In the genomic region with DNA sequence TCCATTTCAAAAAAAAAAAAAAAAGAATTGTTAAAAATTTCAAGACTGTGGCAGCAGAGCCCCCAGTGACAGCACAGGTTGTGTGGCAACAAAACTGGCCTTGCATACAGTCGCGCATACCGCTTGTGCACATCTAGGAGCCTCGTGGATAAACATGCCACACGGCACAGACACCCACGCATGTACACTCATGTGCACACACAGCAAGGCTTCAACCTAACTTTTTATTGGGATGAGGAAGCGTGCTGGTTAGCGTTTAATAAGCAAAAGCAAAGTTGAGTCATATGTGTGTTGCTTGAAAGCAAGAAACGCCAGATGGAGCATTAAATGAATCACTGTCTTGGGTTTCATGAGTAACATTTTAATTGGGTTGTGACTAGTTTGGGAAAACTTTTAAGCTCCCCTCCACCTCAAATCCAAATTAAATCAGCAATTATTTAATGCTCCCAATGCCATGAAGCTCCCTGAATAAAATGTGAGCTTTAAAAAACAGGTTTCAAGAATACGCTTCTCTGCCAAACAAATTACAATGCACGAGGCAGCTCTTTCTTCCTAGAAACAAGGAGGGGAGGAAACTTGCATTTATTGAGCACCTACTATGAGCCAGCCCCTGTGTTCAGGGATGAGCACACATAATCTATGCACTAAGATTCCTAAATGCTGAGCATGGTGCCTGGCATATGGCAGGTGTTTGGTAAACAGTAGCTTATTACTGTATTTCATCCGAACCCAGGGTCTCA, we compare ENCODE assay signal across 11 cellular contexts. TPM values are rescaled to one million over a fixed set of nuclear protein-coding genes. Genes with fewer than 3 reads are reported as not detected.
DNase-seq lines count a peak whose midpoint lies in the region; ATAC-seq and TF ChIP-seq lines count a peak whose summit lies in the region.
"Had no signal": no experiment of that assay in that cellular context is flagged by ENCODE, and none has a peak within 500 bp of the region (broad histone marks: within the 10 kb centered on the region; RNA-seq: fewer than 3 reads in every experiment).

No MANE protein-coding gene starts in this region.

- DNase-seq in H4 (ENCODE audit: low spot score) (peak; percentile 88), SK-N-SH (no peak), foreskin fibroblast (peak; percentile 95 to 96), stromal cell of bone marrow (ENCODE audit: low read depth) (peak; percentile 97)
- DNase-seq: NCI-H1105, substantia nigra had no signal

- no peak for TF ChIP-seq RAD21 in SK-N-SH (IDR thresholded peaks at IDR 0.05; ENCODE audit: low read length)

- CTCF ChIA-PET in SK-N-SH (lab: Yijun Ruan, JAX): interaction anchor here (1.3 to 1.6 kb wide), 2 partner anchors 10 to 190 kb away, joined by 3 to 6 read pairs; no protein-coding TSS in a partner anchor

- H3K27ac ChIP-seq in SK-N-SH (ENCODE audit: low read depth in 2 of 2, low read length in 1 of 2): peak overlapping the region in 1 of 2 experiments; percentile 97; a peak in 2 of 4 replicates

- WGBS in SK-N-SH (ENCODE audit: low lambda C conversion rate): 38% methylated on average over 12 of the region's 12 CpGs

- H2AFZ ChIP-seq in SK-N-SH (ENCODE audit: low read depth): no peak overlapping the region

- POLR2A ChIA-PET in SK-N-SH (lab: Yijun Ruan, JAX): no interaction called here

- H3K9ac ChIP-seq in SK-N-SH: peak overlapping the region; percentile 42; the same call in 1 of the 2 replicates

- no peaks in the 10 kb centered on the region for H4K20me1 ChIP-seq in SK-N-SH (ENCODE audit: insufficient read depth)

- peak overlapping the region; percentile 53; the same call in 1 of the 2 replicates for H3K4me2 ChIP-seq in SK-N-SH

- H3K9me2 ChIP-seq in SK-N-SH: no peaks in the 10 kb centered on the region

- TF ChIP-seq CTCF in SK-N-SH (IDR thresholded peaks at IDR 0.05) (no peak), foreskin fibroblast (IDR thresholded peaks at IDR 0.05; ENCODE audit: low read depth, low read length) (no peak)

- no peaks in the 10 kb centered on the region for H3K27me3 ChIP-seq in SK-N-SH (ENCODE audit: insufficient read depth)

- ATAC-seq in HG03354 (IDR thresholded peaks at IDR 0.05; ENCODE audit: poor library complexity, severe bottlenecking, unreplicated experiment) (no peak), HG03442 (IDR thresholded peaks at IDR 0.05; ENCODE audit: unreplicated experiment) (no peak), GM21619 (IDR thresholded peaks at IDR 0.05; ENCODE audit: unreplicated experiment) (no peak), GM21723 (IDR thresholded peaks at IDR 0.05; ENCODE audit: unreplicated experiment) (no peak)
- ATAC-seq: right cardiac atrium had no signal

- H3F3A ChIP-seq in SK-N-SH (replicated peaks; ENCODE audit: insufficient read depth): peaks cover 18% of the 10 kb centered on the region

- no peak overlapping the region for H3K4me3 ChIP-seq in SK-N-SH (ENCODE audit: low read depth in 2 of 2, low read length in 1 of 2)
- no peak overlapping the region for H3K4me3 ChIP-seq in foreskin fibroblast (ENCODE audit: low read depth in 1 of 2, low read length in 2 of 2)

- peaks cover 4 to 54% of the 10 kb centered on the region in 2 experiments; a peak in 3 of 4 replicates for H3K4me1 ChIP-seq in SK-N-SH (ENCODE audit: control insufficient read depth in 1 of 2, insufficient read depth in 2 of 2, low read depth in 1 of 2, low read length in 1 of 2)

- H3K9me3 ChIP-seq in SK-N-SH: no peaks in the 10 kb centered on the region

- H3K36me3 ChIP-seq in SK-N-SH (replicated peaks in 1 of 2; ENCODE audit: control insufficient read depth in 1 of 2, insufficient read depth in 2 of 2, low read length in 1 of 2): no peaks in the 10 kb centered on the region

- H3K79me2 ChIP-seq in SK-N-SH (ENCODE audit: insufficient read depth): no peaks in the 10 kb centered on the region

- TF ChIP-seq EP300 in SK-N-SH (IDR thresholded peaks at IDR 0.05; ENCODE audit: borderline replicate concordance in 1 of 2, low read depth in 1 of 2, low read length in 1 of 2): peak in 1 of 2 experiments; percentile 71; a peak in 1 of 4 replicates

TF ChIP-seq in SK-N-SH, 30 proteins besides CTCF, POLR2A, EP300 and RAD21:
- TF ChIP-seq FOSL2 (IDR thresholded peaks at IDR 0.05; ENCODE audit: borderline replicate concordance, low read depth) (peak; percentile 98), TAF1 (IDR thresholded peaks at IDR 0.05; ENCODE audit: borderline replicate concordance, low read depth, low read length) (no peak), TCF12 (IDR thresholded peaks at IDR 0.05) (peak; percentile 88), NRF1 (IDR thresholded peaks at IDR 0.05; ENCODE audit: low read depth, low read length) (no peak), FOXJ3 (CRISPR knock-in tag; IDR thresholded peaks at IDR 0.05) (no peak), NFIC (IDR thresholded peaks at IDR 0.05; ENCODE audit: borderline replicate concordance) (peak; percentile 54; the same call in 1 of the 2 replicates), YY1 (IDR thresholded peaks at IDR 0.05; ENCODE audit: low read depth) (no peak), POLR2AphosphoS5 (IDR thresholded peaks at IDR 0.05; ENCODE audit: low read depth, low read length) (peak; percentile 49; the same call in 1 of the 2 replicates), FOXM1 (IDR thresholded peaks at IDR 0.05; ENCODE audit: low read depth) (no peak), RCOR1 (IDR thresholded peaks at IDR 0.05; ENCODE audit: low read length) (no peak), JUND (IDR thresholded peaks at IDR 0.05) (peak; percentile 90), RXRA (IDR thresholded peaks at IDR 0.05; ENCODE audit: borderline replicate concordance, low read depth) (peak; percentile 47; the same call in 1 of the 2 replicates)
- TF ChIP-seq, protein P1, sequence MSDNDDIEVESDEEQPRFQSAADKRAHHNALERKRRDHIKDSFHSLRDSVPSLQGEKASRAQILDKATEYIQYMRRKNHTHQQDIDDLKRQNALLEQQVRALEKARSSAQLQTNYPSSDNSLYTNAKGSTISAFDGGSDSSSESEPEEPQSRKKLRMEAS (IDR thresholded peaks at IDR 0.05; ENCODE audit: low read depth): peak; percentile 75; the same call in 1 of the 2 replicates
- TF ChIP-seq, protein P2, sequence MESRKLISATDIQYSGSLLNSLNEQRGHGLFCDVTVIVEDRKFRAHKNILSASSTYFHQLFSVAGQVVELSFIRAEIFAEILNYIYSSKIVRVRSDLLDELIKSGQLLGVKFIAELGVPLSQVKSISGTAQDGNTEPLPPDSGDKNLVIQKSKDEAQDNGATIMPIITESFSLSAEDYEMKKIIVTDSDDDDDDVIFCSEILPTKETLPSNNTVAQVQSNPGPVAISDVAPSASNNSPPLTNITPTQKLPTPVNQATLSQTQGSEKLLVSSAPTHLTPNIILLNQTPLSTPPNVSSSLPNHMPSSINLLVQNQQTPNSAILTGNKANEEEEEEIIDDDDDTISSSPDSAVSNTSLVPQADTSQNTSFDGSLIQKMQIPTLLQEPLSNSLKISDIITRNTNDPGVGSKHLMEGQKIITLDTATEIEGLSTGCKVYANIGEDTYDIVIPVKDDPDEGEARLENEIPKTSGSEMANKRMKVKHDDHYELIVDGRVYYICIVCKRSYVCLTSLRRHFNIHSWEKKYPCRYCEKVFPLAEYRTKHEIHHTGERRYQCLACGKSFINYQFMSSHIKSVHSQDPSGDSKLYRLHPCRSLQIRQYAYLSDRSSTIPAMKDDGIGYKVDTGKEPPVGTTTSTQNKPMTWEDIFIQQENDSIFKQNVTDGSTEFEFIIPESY (IDR thresholded peaks at IDR 0.05; ENCODE audit: borderline replicate concordance, low read depth): 0 out of 2 replicates have a peak, but pooled peaks have one; percentile 44
- TF ChIP-seq, protein P3, sequence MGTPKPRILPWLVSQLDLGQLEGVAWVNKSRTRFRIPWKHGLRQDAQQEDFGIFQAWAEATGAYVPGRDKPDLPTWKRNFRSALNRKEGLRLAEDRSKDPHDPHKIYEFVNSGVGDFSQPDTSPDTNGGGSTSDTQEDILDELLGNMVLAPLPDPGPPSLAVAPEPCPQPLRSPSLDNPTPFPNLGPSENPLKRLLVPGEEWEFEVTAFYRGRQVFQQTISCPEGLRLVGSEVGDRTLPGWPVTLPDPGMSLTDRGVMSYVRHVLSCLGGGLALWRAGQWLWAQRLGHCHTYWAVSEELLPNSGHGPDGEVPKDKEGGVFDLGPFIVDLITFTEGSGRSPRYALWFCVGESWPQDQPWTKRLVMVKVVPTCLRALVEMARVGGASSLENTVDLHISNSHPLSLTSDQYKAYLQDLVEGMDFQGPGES (IDR thresholded peaks at IDR 0.05; ENCODE audit: low read depth, low read length): no peak
- TF ChIP-seq, protein P4, sequence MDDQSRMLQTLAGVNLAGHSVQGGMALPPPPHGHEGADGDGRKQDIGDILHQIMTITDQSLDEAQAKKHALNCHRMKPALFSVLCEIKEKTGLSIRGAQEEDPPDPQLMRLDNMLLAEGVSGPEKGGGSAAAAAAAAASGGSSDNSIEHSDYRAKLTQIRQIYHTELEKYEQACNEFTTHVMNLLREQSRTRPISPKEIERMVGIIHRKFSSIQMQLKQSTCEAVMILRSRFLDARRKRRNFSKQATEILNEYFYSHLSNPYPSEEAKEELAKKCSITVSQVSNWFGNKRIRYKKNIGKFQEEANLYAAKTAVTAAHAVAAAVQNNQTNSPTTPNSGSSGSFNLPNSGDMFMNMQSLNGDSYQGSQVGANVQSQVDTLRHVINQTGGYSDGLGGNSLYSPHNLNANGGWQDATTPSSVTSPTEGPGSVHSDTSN (IDR thresholded peaks at IDR 0.05): peak; percentile 76
TF ChIP-seq in SK-N-SH: peak in this region for 9.

RNA-seq across cellular contexts. Expression of a gene that starts 35.7 kb away (rescaled TPM):
- 18.3 and 18.5 TPM in 2 replicates for total RNA-seq in H4 (2014; rRNA removed; shearing (Covaris generic))
- 4.4 and 6.3 TPM in 2 replicates for polyA plus RNA-seq in SK-N-SH (2012; rRNA removed)
- 5.2 and 5.8 TPM in 2 replicates for polyA plus RNA-seq in SK-N-SH (2012; cell fraction: cytosol; rRNA removed)
- polyA plus RNA-seq in SK-N-SH (2012; cell fraction: nucleus; rRNA removed): 5.8 and 7.2 TPM in 2 replicates
